7 cellular contexts compared by ENCODE assay signal in genomic region chr10:124688889-124689670, GRCh38. TPM values are rescaled to one million over a fixed set of nuclear protein-coding genes. Genes with fewer than 3 reads are reported as not detected.
DNase-seq lines count a peak whose midpoint lies in the region; ATAC-seq and TF ChIP-seq lines count a peak whose summit lies in the region.

No MANE protein-coding gene starts in this region.

- H3K27me3 Mint-ChIP-seq in activated naive CD4-positive, alpha-beta T cell treated with anti-CD3 and anti-CD28 coated beads, Interleukin-2, amount 50 U/mL, for 24 hours = no peaks in the 10 kb centered on the region
- H3K27me3 Mint-ChIP-seq in WTC11 (ENCODE audit: low read depth) = no peaks in the 10 kb centered on the region

- no peaks in the 10 kb centered on the region for H3K9me3 Mint-ChIP-seq in activated naive CD4-positive, alpha-beta T cell treated with anti-CD3 and anti-CD28 coated beads, Interleukin-2, amount 50 U/mL, for 24 hours
- no peaks in the 10 kb centered on the region for H3K9me3 Mint-ChIP-seq in WTC11

- H3K27ac Mint-ChIP-seq in activated naive CD4-positive, alpha-beta T cell treated with anti-CD3 and anti-CD28 coated beads, Interleukin-2, amount 50 U/mL, for 24 hours = peak overlapping the region; percentile 76
- no peak overlapping the region for H3K27ac Mint-ChIP-seq in WTC11

- peak overlapping the region in 7 of 8 donors; percentile 8 to 89 (median 79) for H3K27ac ChIP-seq in spleen

- H3K27me3 ChIP-seq in spleen (replicated peaks in 1 of 7) = no peaks in the 10 kb centered on the region

- POLR2A ChIA-PET in WTC11 (lab: Charles Lee) = no interaction called here

- DNase-seq in spleen (no peak), DMS153 treated with DMSO at 0.1 percent for 48 hours (lab: John Stamatoyannopoulos, UW; ENCODE audit: unreplicated experiment) (no peak), NCI-H2029 treated with DMSO at 0.1 percent for 48 hours (lab: John Stamatoyannopoulos, UW) (no peak), WTC11 (ENCODE audit: low spot score) (no peak)

- no peak for TF ChIP-seq POLR2A in spleen (IDR thresholded peaks at IDR 0.05)

- peaks cover 0 to 74% (median 15%) of the 10 kb centered on the region in 6 donors for H3K36me3 ChIP-seq in spleen

- no peaks in the 10 kb centered on the region for H3K9me3 ChIP-seq in spleen

- ATAC-seq in GM21360 (IDR thresholded peaks at IDR 0.05; ENCODE audit: unreplicated experiment) = peak; percentile 74
- peak; percentile 88 for ATAC-seq in HG03439 (IDR thresholded peaks at IDR 0.05; ENCODE audit: unreplicated experiment)
- ATAC-seq in WTC11 = no peak

- intact Hi-C loops in spleen (cut with DNase I; ENCODE audit: low total_unique reads) = no loop called here

- H3K36me3 Mint-ChIP-seq in activated naive CD4-positive, alpha-beta T cell treated with anti-CD3 and anti-CD28 coated beads, Interleukin-2, amount 50 U/mL, for 24 hours = peaks cover 5% of the 10 kb centered on the region
- peaks cover 3% of the 10 kb centered on the region; the same call in 1 of the 2 replicates for H3K36me3 Mint-ChIP-seq in WTC11

- CTCF ChIA-PET in WTC11 (lab: Charles Lee) = no interaction called here

- 74 to 84% (median 80%) methylated on average over 10 to 12 of the region's 12 CpGs for WGBS in spleen, 5 donors

- H3K4me3 Mint-ChIP-seq in activated naive CD4-positive, alpha-beta T cell treated with anti-CD3 and anti-CD28 coated beads, Interleukin-2, amount 50 U/mL, for 24 hours = peak overlapping the region; percentile 63
- no peak overlapping the region for H3K4me3 Mint-ChIP-seq in WTC11

- H3K4me1 ChIP-seq in spleen = peaks cover 43 to 100% (median 87%) of the 10 kb centered on the region in 6 donors

- H3K4me1 Mint-ChIP-seq in activated naive CD4-positive, alpha-beta T cell treated with anti-CD3 and anti-CD28 coated beads, Interleukin-2, amount 50 U/mL, for 24 hours = peaks cover 59% of the 10 kb centered on the region
- H3K4me1 Mint-ChIP-seq in WTC11 = peaks cover 18% of the 10 kb centered on the region

- TF ChIP-seq CTCF in spleen (IDR thresholded peaks at IDR 0.05 in 8 of 11, conservative IDR thresholded peaks at IDR 0.05 in 3 of 11) (no peak), WTC11 (IDR thresholded peaks at IDR 0.05) (no peak)

- H3K4me3 ChIP-seq in spleen = no peak overlapping the region

TF ChIP-seq in WTC11, 78 proteins besides CTCF, POLR2A, EP300 and RAD21:
- no peak for TF ChIP-seq ZSCAN18 (CRISPR knock-in tag; IDR thresholded peaks at IDR 0.05)
- no peak for TF ChIP-seq ZMAT4 (CRISPR knock-in tag; IDR thresholded peaks at IDR 0.05)
- TF ChIP-seq OVOL2 (CRISPR knock-in tag; IDR thresholded peaks at IDR 0.05; ENCODE audit: borderline replicate concordance) = no peak
- TF ChIP-seq TEAD1 (CRISPR knock-in tag; IDR thresholded peaks at IDR 0.05) = no peak
- no peak for TF ChIP-seq ZNF263 (CRISPR knock-in tag; IDR thresholded peaks at IDR 0.05; ENCODE audit: low read depth)
- TF ChIP-seq SMAD4 (CRISPR knock-in tag; IDR thresholded peaks at IDR 0.05) = no peak
- no peak for TF ChIP-seq ZNF396 (CRISPR knock-in tag; IDR thresholded peaks at IDR 0.05; ENCODE audit: borderline replicate concordance)
- TF ChIP-seq, protein P1, sequence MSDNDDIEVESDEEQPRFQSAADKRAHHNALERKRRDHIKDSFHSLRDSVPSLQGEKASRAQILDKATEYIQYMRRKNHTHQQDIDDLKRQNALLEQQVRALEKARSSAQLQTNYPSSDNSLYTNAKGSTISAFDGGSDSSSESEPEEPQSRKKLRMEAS (CRISPR knock-in tag; IDR thresholded peaks at IDR 0.05) = no peak

RNA-seq across cellular contexts. Expression of gene FAM53B, which starts 55.1 kb away (rescaled TPM):
- total RNA-seq in spleen = 10 to 100 TPM; 43.8 to 94.0 (median 68.9) TPM
- polyA plus RNA-seq in spleen = 10 to 100 TPM; 13.3 to 35.2 (median 20.0) TPM
- 18.7 to 21.3 TPM (median 19.9 TPM) in 3 replicates for total RNA-seq in WTC11 (2021)
